Comparison of ENCODE assay signal across 16 cellular contexts in genomic region chr11:57622263-57622662, GRCh38. TPM values are rescaled to one million over a fixed set of nuclear protein-coding genes. Genes with fewer than 3 reads are reported as not detected.
A peak's percentile ranks its signal among the peaks of the same experiment; 100 is the strongest.
DNase-seq lines count a peak whose midpoint lies in the region; ATAC-seq and TF ChIP-seq lines count a peak whose summit lies in the region.
"Had no signal": no experiment of that assay in that cellular context is flagged by ENCODE, and none has a peak within 500 bp of the region (broad histone marks: within the 10 kb centered on the region; RNA-seq: fewer than 3 reads in every experiment).

No MANE protein-coding gene starts in this region.

- H3K9me3 Mint-ChIP-seq in endothelial cell (ENCODE audit: unreplicated experiment) (peaks cover 6% of the 10 kb centered on the region), chondrocyte (ENCODE audit: low read depth) (no peaks in the 10 kb centered on the region)

- H3K27me3 ChIP-seq in suprapubic skin: no peaks in the 10 kb centered on the region
- H3K27me3 ChIP-seq: BE2C had no signal

- TF ChIP-seq POLR2A in suprapubic skin (IDR thresholded peaks at IDR 0.05): no peak

- peaks cover 35% of the 10 kb centered on the region for H3K36me3 Mint-ChIP-seq in endothelial cell (ENCODE audit: low read depth, unreplicated experiment)
- H3K36me3 Mint-ChIP-seq in chondrocyte (ENCODE audit: low read depth): no peaks in the 10 kb centered on the region
- H3K36me3 Mint-ChIP-seq: CD4-positive, alpha-beta memory T cell had no signal

- WGBS in suprapubic skin: 49% methylated on average over 3 of the region's 3 CpGs

- ATAC-seq in left ventricle myocardium superior: no peak

- H3K36me3 ChIP-seq in suprapubic skin: no peaks in the 10 kb centered on the region
- H3K36me3 ChIP-seq: BE2C, HAP-1 had no signal

- H3K4me3 ChIP-seq in suprapubic skin: no peak overlapping the region
- H3K4me3 ChIP-seq: HAP-1 had no signal

- DNase-seq in cardiac septum (ENCODE audit: low spot score) (peak; percentile 9), left ventricle myocardium superior (no peak), NCI-H2227 (lab: John Stamatoyannopoulos, UW; ENCODE audit: unreplicated experiment) (peak; percentile 90), endothelial cell (ENCODE audit: low spot score) (no peak), NOMO-1 treated with dmso at 0.1 percent for 144 hours (lab: John Stamatoyannopoulos, UW; ENCODE audit: unreplicated experiment) (no peak), suprapubic skin (ENCODE audit: low spot score in 2 of 2) (no peak), chondrocyte (ENCODE audit: low spot score) (no peak)
- DNase-seq: BE2C; CD4-positive, alpha-beta memory T cell; COR-L47; DND-41; GF-D8; IMR-90 had no signal

- H3K27ac Mint-ChIP-seq in endothelial cell (ENCODE audit: unreplicated experiment): no peak overlapping the region
- no peak overlapping the region for H3K27ac Mint-ChIP-seq in chondrocyte (ENCODE audit: unreplicated experiment)

- H3K4me1 ChIP-seq in suprapubic skin: no peaks in the 10 kb centered on the region
- H3K4me1 ChIP-seq: BE2C, HAP-1 had no signal

- TF ChIP-seq CTCF in endothelial cell (IDR thresholded peaks at IDR 0.05; ENCODE audit: unreplicated experiment) (no peak), suprapubic skin (IDR thresholded peaks at IDR 0.05) (no peak), chondrocyte (IDR thresholded peaks at IDR 0.05) (no peak)

- no peak for TF ChIP-seq EP300 in suprapubic skin (IDR thresholded peaks at IDR 0.05)

- H3K27ac ChIP-seq in suprapubic skin: no peak overlapping the region
- H3K27ac ChIP-seq: C4-2B had no signal

- no peaks in the 10 kb centered on the region for H3K9me3 ChIP-seq in suprapubic skin
- H3K9me3 ChIP-seq: BE2C had no signal

- intact Hi-C loops in cardiac septum (cut with DNase I) (no loop called here), left ventricle myocardium superior (cut with micrococcal nuclease) (no loop called here)

- peak overlapping the region; percentile 3 for H3K4me3 Mint-ChIP-seq in endothelial cell (ENCODE audit: unreplicated experiment)
- no peak overlapping the region for H3K4me3 Mint-ChIP-seq in chondrocyte (ENCODE audit: unreplicated experiment)
- H3K4me3 Mint-ChIP-seq: CD4-positive, alpha-beta memory T cell had no signal

- H3K27me3 Mint-ChIP-seq in endothelial cell (ENCODE audit: unreplicated experiment): peaks cover 6% of the 10 kb centered on the region
- H3K27me3 Mint-ChIP-seq in chondrocyte (ENCODE audit: low read depth): peaks cover 3% of the 10 kb centered on the region

- H3K4me1 Mint-ChIP-seq in endothelial cell (ENCODE audit: unreplicated experiment) (no peaks in the 10 kb centered on the region), chondrocyte (ENCODE audit: low read depth) (no peaks in the 10 kb centered on the region)
- H3K4me1 Mint-ChIP-seq: CD4-positive, alpha-beta memory T cell had no signal

RNA-seq across cellular contexts. Expression of gene SERPING1, which starts 24.8 kb away (rescaled TPM):
- 90.0 TPM for total RNA-seq in cardiac septum
- total RNA-seq in left ventricle myocardium superior: 121 TPM
- 347 TPM for total RNA-seq in endothelial cell (ENCODE audit: unreplicated experiment)
- total RNA-seq in suprapubic skin: 100 to 1,000 TPM in 2 of 4 donors, 10 to 100 TPM in 2; 93.3 to 173 (median 119) TPM
- total RNA-seq in chondrocyte: 1.8 to 4.6 TPM (median 4.5 TPM) in 3 replicates
- total RNA-seq: CD4-positive, alpha-beta memory T cell; HT-29 had no signal

RNA-seq across cellular contexts. Expression of gene YPEL4, which starts 27.4 kb away (rescaled TPM):
- 0.59 TPM for total RNA-seq in cardiac septum
- 1.2 TPM for total RNA-seq in left ventricle myocardium superior
- not detected for total RNA-seq in endothelial cell (ENCODE audit: unreplicated experiment)
- total RNA-seq in suprapubic skin: 1 to 10 TPM; 1.2 to 3.6 (median 1.5) TPM
- total RNA-seq in chondrocyte: 0.41 TPM in 1 of 3 replicates, not detected in the others
- total RNA-seq: HT-29 had no signal

RNA-seq across cellular contexts. Expression of gene CLP1, which starts 35.3 kb away (rescaled TPM):
- total RNA-seq in cardiac septum: 5.8 TPM
- total RNA-seq in left ventricle myocardium superior: 7.7 TPM
- 31.1 TPM for total RNA-seq in endothelial cell (ENCODE audit: unreplicated experiment)
- total RNA-seq in suprapubic skin: 10 to 100 TPM in 3 of 4 donors, 1 to 10 TPM in 1; 8.5 to 24.4 (median 20.9) TPM
- 12.2 to 14.9 TPM (median 13.8 TPM) in 3 replicates for total RNA-seq in chondrocyte

RNA-seq across cellular contexts. Expression of gene ZDHHC5, which starts 45.7 kb away (rescaled TPM):
- total RNA-seq in cardiac septum (43.4 TPM), left ventricle myocardium superior (47.8 TPM), endothelial cell (ENCODE audit: unreplicated experiment) (78.3 TPM), suprapubic skin (10 to 100 TPM; 61.7 to 93.9 (median 87.6) TPM), chondrocyte (57.4 to 60.3 TPM (median 59.2 TPM) in 3 replicates)

RNA-seq across cellular contexts. Expression of gene UBE2L6, which starts 54.8 kb away (rescaled TPM):
- total RNA-seq in cardiac septum: 15.8 TPM
- 18.0 TPM for total RNA-seq in left ventricle myocardium superior
- total RNA-seq in endothelial cell (ENCODE audit: unreplicated experiment): 56.2 TPM
- total RNA-seq in suprapubic skin: 10 to 100 TPM; 14.2 to 32.4 (median 25.5) TPM
- total RNA-seq in chondrocyte: 8.8 to 24.9 TPM (median 9.9 TPM) in 3 replicates

Comparison
In these comparisons a context has a peak if more than half of its experiments do, and no peak if none do; other contexts are left out.
1. DNase-seq: peak in cardiac septum (single experiment) and NCI-H2227 (single experiment); none in left ventricle myocardium superior (single experiment), endothelial cell (single experiment), NOMO-1 treated with dmso at 0.1 percent for 144 hours (single experiment), suprapubic skin (0 of 2) and chondrocyte (single experiment).
2. RNA of gene SERPING1, which starts 24.8 kb away (total RNA-seq): 347 TPM in endothelial cell (single experiment), 93.3 to 173 TPM in suprapubic skin, 121 TPM in left ventricle myocardium superior (single experiment) and 90.0 TPM in cardiac septum (single experiment); 1.8 to 4.6 TPM in chondrocyte; every median in the first group is over 10 times any median in the second.